8 cellular contexts compared by ENCODE assay signal in the genomic region with DNA sequence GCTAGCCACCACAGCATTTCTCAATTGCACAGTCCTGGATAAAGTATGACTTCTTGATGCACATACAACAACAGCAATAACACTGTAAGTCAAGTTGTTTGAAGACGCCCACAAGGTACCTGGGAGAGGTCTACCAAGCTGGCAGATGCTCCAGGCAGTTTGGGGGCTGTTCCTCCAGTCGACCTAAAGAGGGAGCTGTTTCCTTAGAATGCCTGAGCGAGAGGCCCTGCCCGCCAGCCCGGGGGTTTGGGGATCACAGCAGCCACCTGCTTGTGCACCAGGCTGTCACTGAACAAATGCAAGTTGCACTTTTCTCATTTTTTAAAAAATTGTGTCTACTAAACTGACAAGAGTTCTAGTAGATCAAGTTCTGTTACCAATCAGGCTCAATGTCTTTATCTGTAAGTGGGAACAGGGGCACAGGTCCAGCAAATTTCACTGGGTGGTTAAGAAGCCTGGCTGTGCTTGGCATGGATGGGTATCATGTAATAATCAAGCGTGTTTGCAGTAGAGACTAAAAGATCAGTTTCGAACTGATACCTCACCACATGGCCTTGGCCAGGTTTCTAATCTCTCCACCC.
A peak's percentile ranks its signal among the peaks of the same experiment; 100 is the strongest.
DNase-seq lines count a peak whose midpoint lies in the region; ATAC-seq and TF ChIP-seq lines count a peak whose summit lies in the region.

No MANE protein-coding gene starts in this region.

- peaks cover 4 to 7% (median 6%) of the 10 kb centered on the region in 3 donors for H3K27me3 Mint-ChIP-seq in CD14-positive monocyte (ENCODE audit: low read depth in 3 of 3)

- POLR2A ChIA-PET in Panc1 (lab: Charles Lee) = no interaction called here

- peaks cover 3 to 6% of the 10 kb centered on the region in 2 donors for H3K36me3 Mint-ChIP-seq in CD14-positive monocyte

- H3K9me3 Mint-ChIP-seq in CD14-positive monocyte = peaks cover 2 to 3% (median 3%) of the 10 kb centered on the region in 7 donors

- peaks cover 26% of the 10 kb centered on the region for H3K4me1 Mint-ChIP-seq in CD14-positive monocyte

- H3K27ac ChIP-seq in Panc1 (ENCODE audit: low read length) = no peak overlapping the region

- H3K27me3 ChIP-seq in Panc1 (ENCODE audit: control insufficient read depth, insufficient read depth, low read length) = no peaks in the 10 kb centered on the region

- TF ChIP-seq CTCF in CD14-positive monocyte (IDR thresholded peaks at IDR 0.05) (peak; percentile 96), Panc1 (IDR thresholded peaks at IDR 0.05) (peak; percentile 72)

- peak; percentile 76 for DNase-seq in CD14-positive monocyte (ENCODE audit: low spot score)
- peak; percentile 66 for DNase-seq in GM19240 (ENCODE audit: insufficient read length, low spot score)
- no peak for DNase-seq in Panc1 (ENCODE audit: low read depth, low spot score)
- DNase-seq in activated T-helper 9 cell treated with anti-CD3 and anti-CD28 coated beads, Interleukin-2, amount 50 U/mL, for 16 hours (ENCODE audit: low read depth) = peak; percentile 71
- DNase-seq in head of caudate nucleus = peak; percentile 22 to 85 (median 66)
- DNase-seq in putamen (ENCODE audit: low spot score) = peak; percentile 46

- H3K27ac Mint-ChIP-seq in CD14-positive monocyte = peak overlapping the region in 5 of 7 donors; percentile 14 to 68 (median 57)

- no peaks in the 10 kb centered on the region; the same call in 1 of the 2 replicates for H3K9me3 ChIP-seq in Panc1 (ENCODE audit: control insufficient read depth, insufficient read depth, low read depth, low read length)

- ATAC-seq in HG03378 (IDR thresholded peaks at IDR 0.05; ENCODE audit: unreplicated experiment) (peak; percentile 73), Panc1 (peak; percentile 60; the same call in 1 of the 2 replicates), HG03280 (IDR thresholded peaks at IDR 0.05; ENCODE audit: unreplicated experiment) (no peak)

- H3K4me3 Mint-ChIP-seq in CD14-positive monocyte = no peak overlapping the region

- in situ Hi-C loops in Panc1 (cut with HindIII; ENCODE audit: low pct_unique_long_range_greater_than_20kb, low sequenced_read_pairs) = no loop called here

- no TSS peak for BruUV-seq in Panc1 (replicated peaks; lab: Mats Ljungman, UMichigan)

- CTCF ChIA-PET in Panc1 (lab: Charles Lee) = interaction anchor here (1.1 kb wide), 1 partner anchor 150 kb away, joined by 3 read pairs; no protein-coding TSS in a partner anchor

- H3K36me3 ChIP-seq in Panc1 (ENCODE audit: control insufficient read depth, insufficient read depth, low read length) = no peaks in the 10 kb centered on the region

- intact Hi-C loops in CD14-positive monocyte (cut with micrococcal nuclease) = loop anchor here (5.0 kb wide), 4 partner anchors 37 to 207 kb away; a partner anchor contains a TSS
- intact Hi-C loops in Panc1 (cut with micrococcal nuclease; ENCODE audit: unreplicated experiment) = no loop called here
- intact Hi-C loops in head of caudate nucleus (cut with DNase I) = loop anchor here (5.0 kb wide), 1 partner anchor 207 kb away; a partner anchor contains a TSS

- no peak overlapping the region for H3K4me3 ChIP-seq in Panc1 (ENCODE audit: low read depth in 2 of 2, low read length in 2 of 2)

- no peaks in the 10 kb centered on the region for H3K4me1 ChIP-seq in Panc1 (ENCODE audit: control insufficient read depth, insufficient read depth, low read length)
